16 cellular contexts compared by ENCODE assay signal in genomic region chr2:139427164-139427563, GRCh38.
DNase-seq lines count a peak whose midpoint lies in the region; ATAC-seq and TF ChIP-seq lines count a peak whose summit lies in the region.
"Had no signal": no experiment of that assay in that cellular context is flagged by ENCODE, and none has a peak within 500 bp of the region (broad histone marks: within the 10 kb centered on the region; RNA-seq: fewer than 3 reads in every experiment).

No MANE protein-coding gene starts in this region.

- H2AFZ ChIP-seq in H9 (ENCODE audit: low read length), result no peak overlapping the region
- H2AFZ ChIP-seq: GM23248 had no signal

- no peak overlapping the region for H2AK5ac ChIP-seq in H9 (ENCODE audit: insufficient read length, low read length)

- no peak overlapping the region for H3K18ac ChIP-seq in H9 (ENCODE audit: insufficient read length, low read depth, low read length)

- peaks cover 2% of the 10 kb centered on the region; the same call in 1 of the 2 replicates for H3K4me1 ChIP-seq in H9 (ENCODE audit: insufficient read depth, low read length)
- H3K4me1 ChIP-seq: BLaER1 treated with 17β-estradiol and CSF1 and Interleukin-3, amounts not matched to agents 10 nM and 100 nM had no signal

- H3K9me3 Mint-ChIP-seq in H9 (no peaks in the 10 kb centered on the region; a peak in 2 of 5 replicates), WTC11 (peaks cover 14% of the 10 kb centered on the region)

- no peak overlapping the region for H4K91ac ChIP-seq in H9 (ENCODE audit: insufficient read length, low read depth, low read length)

- H3K79me2 ChIP-seq in H9 (ENCODE audit: insufficient read depth, low read length), result no peaks in the 10 kb centered on the region

- H3K56ac ChIP-seq in H9 (ENCODE audit: insufficient read length, low read depth, low read length), result no peak overlapping the region

- no peak overlapping the region for H4K5ac ChIP-seq in H9 (ENCODE audit: insufficient read length, low read depth, low read length)

- no peak overlapping the region for H2BK120ac ChIP-seq in H9 (ENCODE audit: low read depth, low read length, poor library complexity, severe bottlenecking)

- POLR2A ChIA-PET in WTC11 (lab: Charles Lee) (no interaction called here), HEK293T (lab: Yijun Ruan, JAX) (no interaction called here)

- no peak overlapping the region for H2BK20ac ChIP-seq in H9 (ENCODE audit: low read depth, low read length, poor library complexity, severe bottlenecking)

- no peaks in the 10 kb centered on the region for H3K79me1 ChIP-seq in H9 (ENCODE audit: insufficient read depth, low read depth, low read length, poor library complexity, severe bottlenecking)

- no peaks in the 10 kb centered on the region for H3K27me3 ChIP-seq in H9 (ENCODE audit: insufficient read depth, low read length)
- H3K27me3 ChIP-seq: BLaER1 treated with 17β-estradiol and CSF1 and Interleukin-3, amounts not matched to agents 10 nM and 100 nM had no signal

- H4K8ac ChIP-seq in H9 (replicated peaks; ENCODE audit: insufficient read length, low read depth, low read length), result no peak overlapping the region

- no peak overlapping the region for H3K9ac ChIP-seq in H9 (ENCODE audit: extremely low read depth, insufficient read length, low read length)
- H3K9ac ChIP-seq: BLaER1 treated with 17β-estradiol and CSF1 and Interleukin-3, amounts not matched to agents 10 nM and 100 nM; GM23248 had no signal

- no peak overlapping the region for H2BK15ac ChIP-seq in H9 (ENCODE audit: low read depth, low read length)

- H3T11ph ChIP-seq in H9 (ENCODE audit: low read length), result no peak overlapping the region

- peaks cover 2 to 3% of the 10 kb centered on the region in 2 experiments; a peak in 2 of 4 replicates for H3K4me1 Mint-ChIP-seq in H9
- H3K4me1 Mint-ChIP-seq in WTC11, result peaks cover 15% of the 10 kb centered on the region
- H3K4me1 Mint-ChIP-seq: B cell had no signal

- DNase-seq in ELF-1 (ENCODE audit: low read depth, low spot score), result peak; percentile 2
- peak; percentile 31 for DNase-seq in H9
- peak; percentile 20 for DNase-seq in WTC11 (ENCODE audit: low spot score)
- DNase-seq in iPS DF 4.7 (ENCODE audit: extremely low read depth, low spot score), result peak; percentile 5
- DNase-seq in inferior parietal cortex (ENCODE audit: extremely low spot score), result no peak
- DNase-seq in HEK293T (ENCODE audit: extremely low spot score), result no peak
- DNase-seq: Calu3; CD8-positive, alpha-beta T cell; DMS79 treated with DMSO at 0.1 percent for 48 hours; GM23248; H7 had no signal

- no peak overlapping the region for H3K4ac ChIP-seq in H9 (ENCODE audit: low read depth, low read length)

- H3K4me2 ChIP-seq in H9 (ENCODE audit: insufficient read depth, insufficient read length, low read length), result no peak overlapping the region
- H3K4me2 ChIP-seq: BLaER1 treated with 17β-estradiol and CSF1 and Interleukin-3, amounts not matched to agents 10 nM and 100 nM had no signal

- H4K20me1 ChIP-seq in H9 (ENCODE audit: control insufficient read depth, insufficient read depth, insufficient read length), result no peaks in the 10 kb centered on the region
- H4K20me1 ChIP-seq: BLaER1 treated with 17β-estradiol and CSF1 and Interleukin-3, amounts not matched to agents 10 nM and 100 nM had no signal

- ATAC-seq in WTC11 (peak; percentile 80), GM18498 (IDR thresholded peaks at IDR 0.05; ENCODE audit: unreplicated experiment) (no peak)
- ATAC-seq: CD8-positive, alpha-beta T cell; GM12878 had no signal

- H3K4me3 Mint-ChIP-seq in H9 (no peak overlapping the region), WTC11 (no peak overlapping the region)
- H3K4me3 Mint-ChIP-seq: B cell; CD8-positive, alpha-beta T cell had no signal

- H3K27ac Mint-ChIP-seq in H9, result no peak overlapping the region
- H3K27ac Mint-ChIP-seq in WTC11, result no peak overlapping the region
- H3K27ac Mint-ChIP-seq: B cell; CD8-positive, alpha-beta T cell had no signal

- no peak overlapping the region for H3K27ac ChIP-seq in H9 (ENCODE audit: insufficient read length, low read depth, low read length)
- H3K27ac ChIP-seq: BLaER1 treated with 17β-estradiol and CSF1 and Interleukin-3, amounts not matched to agents 10 nM and 100 nM; GM23248; HL-60 had no signal

- H3K36me3 Mint-ChIP-seq in H9 (ENCODE audit: insufficient read depth in 1 of 3, low read depth in 3 of 3) (no peaks in the 10 kb centered on the region; a peak in 1 of 7 replicates), WTC11 (no peaks in the 10 kb centered on the region)
- H3K36me3 Mint-ChIP-seq: CD8-positive, alpha-beta T cell had no signal

- H3K27me3 Mint-ChIP-seq in H9 (ENCODE audit: low read depth) (no peaks in the 10 kb centered on the region), WTC11 (ENCODE audit: low read depth) (no peaks in the 10 kb centered on the region)
- H3K27me3 Mint-ChIP-seq: B cell had no signal

- TF ChIP-seq CTCF in H9 (conservative IDR thresholded peaks at IDR 0.05), result no peak
- TF ChIP-seq CTCF in WTC11 (IDR thresholded peaks at IDR 0.05), result no peak

- no peaks in the 10 kb centered on the region for H3K9me3 ChIP-seq in H9 (ENCODE audit: control insufficient read depth, low read depth, low read length)

- no peak overlapping the region for H2BK12ac ChIP-seq in H9 (ENCODE audit: insufficient read length, low read depth, low read length)

- CTCF ChIA-PET in WTC11 (lab: Charles Lee), result no interaction called here
- CTCF ChIA-PET in HEK293T (lab: Yijun Ruan, JAX), result no interaction called here

- H2BK5ac ChIP-seq in H9 (ENCODE audit: insufficient read length, low read length), result no peak overlapping the region

- no peaks in the 10 kb centered on the region for H3K23me2 ChIP-seq in H9 (ENCODE audit: insufficient read length, low read depth, low read length, poor library complexity, severe bottlenecking)

- no peak overlapping the region for H3K14ac ChIP-seq in H9 (ENCODE audit: insufficient read depth, low read length)

- WGBS in H9 (ENCODE audit: extremely low coverage, insufficient read length, low lambda C conversion rate), result no CpG with 5 or more reads among the region's 4 CpGs

- H3K23ac ChIP-seq in H9 (ENCODE audit: insufficient read length, low read depth, low read length), result no peak overlapping the region

TF ChIP-seq in WTC11, 78 proteins besides CTCF, POLR2A, EP300 and RAD21:
- TF ChIP-seq FOXK1 (CRISPR knock-in tag; IDR thresholded peaks at IDR 0.05), result 0 out of 2 replicates have a peak, but pooled peaks have one; percentile 21
- TF ChIP-seq MYBL2 (CRISPR knock-in tag; IDR thresholded peaks at IDR 0.05), result no peak
- no peak for TF ChIP-seq USF2 (CRISPR knock-in tag; IDR thresholded peaks at IDR 0.05)
- TF ChIP-seq GABPB1 (CRISPR knock-in tag; IDR thresholded peaks at IDR 0.05), result no peak
- TF ChIP-seq TP53 (CRISPR knock-in tag; IDR thresholded peaks at IDR 0.05), result no peak
- TF ChIP-seq ETV6 (CRISPR knock-in tag; IDR thresholded peaks at IDR 0.05), result peak; percentile 59; the same call in 1 of the 2 replicates
- TF ChIP-seq ZSCAN18 (CRISPR knock-in tag; IDR thresholded peaks at IDR 0.05), result no peak

TF ChIP-seq in HEK293T, 16 proteins besides CTCF, POLR2A, EP300 and RAD21:
- TF ChIP-seq FOXM1 (IDR thresholded peaks at IDR 0.05; ENCODE audit: borderline replicate concordance) (no peak), BHLHE40 (IDR thresholded peaks at IDR 0.05; ENCODE audit: borderline replicate concordance) (no peak), L3MBTL2 (conservative IDR thresholded peaks at IDR 0.05) (no peak), SUZ12 (IDR thresholded peaks at IDR 0.05) (no peak), SP1 (IDR thresholded peaks at IDR 0.05) (no peak), NFRKB (IDR thresholded peaks at IDR 0.05) (no peak), CTBP1 (IDR thresholded peaks at IDR 0.05; ENCODE audit: borderline replicate concordance) (no peak), ZNF384 (IDR thresholded peaks at IDR 0.05) (no peak), FOXA1 (IDR thresholded peaks at IDR 0.05) (no peak), PKNOX1 (IDR thresholded peaks at IDR 0.05) (no peak), TARDBP (IDR thresholded peaks at IDR 0.05) (no peak), HDGF (IDR thresholded peaks at IDR 0.05; ENCODE audit: borderline replicate concordance) (no peak), FOXK2 (IDR thresholded peaks at IDR 0.05) (no peak), ELF4 (IDR thresholded peaks at IDR 0.05) (no peak), LEF1 (IDR thresholded peaks at IDR 0.05; ENCODE audit: borderline replicate concordance) (no peak), ARNT (IDR thresholded peaks at IDR 0.05) (no peak)

Comparison
In these comparisons a context has a peak if more than half of its experiments do, and no peak if none do; other contexts are left out.
1. DNase-seq: peak in ELF-1 (single experiment), H9 (single experiment), WTC11 (single experiment) and iPS DF 4.7 (single experiment); none in inferior parietal cortex (single experiment) and HEK293T (single experiment).